In the genomic region with DNA sequence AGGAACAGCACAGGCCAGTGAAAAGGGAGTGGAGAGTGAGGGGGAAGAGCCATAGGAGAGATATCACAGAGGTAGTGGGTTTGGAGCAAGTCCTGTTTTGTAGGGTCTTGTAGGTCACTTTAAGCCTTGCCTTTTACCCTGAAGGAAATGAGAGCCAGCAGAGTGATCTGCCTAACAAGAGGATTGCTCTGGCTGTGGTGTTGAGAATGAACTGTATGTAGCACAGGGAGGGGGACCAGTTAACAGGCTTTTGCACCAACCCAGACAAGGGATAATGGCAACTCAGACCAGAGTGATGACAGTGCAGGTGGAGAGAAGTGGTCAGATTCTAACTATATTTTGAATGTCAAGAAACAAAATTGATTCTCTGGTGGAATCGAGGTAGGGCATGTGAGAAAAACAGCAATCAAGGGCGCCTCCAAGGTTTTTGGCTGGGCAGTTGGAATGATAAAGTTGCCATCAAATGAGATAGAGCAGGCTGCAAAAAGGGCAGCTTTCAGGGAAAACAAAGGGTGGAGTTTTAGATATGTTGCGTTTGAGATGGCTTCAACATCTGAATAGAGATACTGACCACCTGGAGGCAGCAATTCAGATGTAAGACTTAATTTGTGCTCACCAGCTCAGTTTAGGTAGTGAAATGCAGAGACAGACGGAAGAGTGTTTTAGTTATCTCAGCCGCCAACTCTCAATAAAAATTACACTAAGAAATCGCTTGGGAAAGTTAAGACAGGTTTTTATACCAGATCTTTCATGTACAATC, we compare ENCODE assay signal across 1 cellular context.
TF ChIP-seq lines count a peak whose summit lies in the region.

No MANE protein-coding gene starts in this region.

TF ChIP-seq in GM23338, 12 proteins besides CTCF, POLR2A, EP300 and RAD21 (continued from another document):
- TF ChIP-seq, protein P1, sequence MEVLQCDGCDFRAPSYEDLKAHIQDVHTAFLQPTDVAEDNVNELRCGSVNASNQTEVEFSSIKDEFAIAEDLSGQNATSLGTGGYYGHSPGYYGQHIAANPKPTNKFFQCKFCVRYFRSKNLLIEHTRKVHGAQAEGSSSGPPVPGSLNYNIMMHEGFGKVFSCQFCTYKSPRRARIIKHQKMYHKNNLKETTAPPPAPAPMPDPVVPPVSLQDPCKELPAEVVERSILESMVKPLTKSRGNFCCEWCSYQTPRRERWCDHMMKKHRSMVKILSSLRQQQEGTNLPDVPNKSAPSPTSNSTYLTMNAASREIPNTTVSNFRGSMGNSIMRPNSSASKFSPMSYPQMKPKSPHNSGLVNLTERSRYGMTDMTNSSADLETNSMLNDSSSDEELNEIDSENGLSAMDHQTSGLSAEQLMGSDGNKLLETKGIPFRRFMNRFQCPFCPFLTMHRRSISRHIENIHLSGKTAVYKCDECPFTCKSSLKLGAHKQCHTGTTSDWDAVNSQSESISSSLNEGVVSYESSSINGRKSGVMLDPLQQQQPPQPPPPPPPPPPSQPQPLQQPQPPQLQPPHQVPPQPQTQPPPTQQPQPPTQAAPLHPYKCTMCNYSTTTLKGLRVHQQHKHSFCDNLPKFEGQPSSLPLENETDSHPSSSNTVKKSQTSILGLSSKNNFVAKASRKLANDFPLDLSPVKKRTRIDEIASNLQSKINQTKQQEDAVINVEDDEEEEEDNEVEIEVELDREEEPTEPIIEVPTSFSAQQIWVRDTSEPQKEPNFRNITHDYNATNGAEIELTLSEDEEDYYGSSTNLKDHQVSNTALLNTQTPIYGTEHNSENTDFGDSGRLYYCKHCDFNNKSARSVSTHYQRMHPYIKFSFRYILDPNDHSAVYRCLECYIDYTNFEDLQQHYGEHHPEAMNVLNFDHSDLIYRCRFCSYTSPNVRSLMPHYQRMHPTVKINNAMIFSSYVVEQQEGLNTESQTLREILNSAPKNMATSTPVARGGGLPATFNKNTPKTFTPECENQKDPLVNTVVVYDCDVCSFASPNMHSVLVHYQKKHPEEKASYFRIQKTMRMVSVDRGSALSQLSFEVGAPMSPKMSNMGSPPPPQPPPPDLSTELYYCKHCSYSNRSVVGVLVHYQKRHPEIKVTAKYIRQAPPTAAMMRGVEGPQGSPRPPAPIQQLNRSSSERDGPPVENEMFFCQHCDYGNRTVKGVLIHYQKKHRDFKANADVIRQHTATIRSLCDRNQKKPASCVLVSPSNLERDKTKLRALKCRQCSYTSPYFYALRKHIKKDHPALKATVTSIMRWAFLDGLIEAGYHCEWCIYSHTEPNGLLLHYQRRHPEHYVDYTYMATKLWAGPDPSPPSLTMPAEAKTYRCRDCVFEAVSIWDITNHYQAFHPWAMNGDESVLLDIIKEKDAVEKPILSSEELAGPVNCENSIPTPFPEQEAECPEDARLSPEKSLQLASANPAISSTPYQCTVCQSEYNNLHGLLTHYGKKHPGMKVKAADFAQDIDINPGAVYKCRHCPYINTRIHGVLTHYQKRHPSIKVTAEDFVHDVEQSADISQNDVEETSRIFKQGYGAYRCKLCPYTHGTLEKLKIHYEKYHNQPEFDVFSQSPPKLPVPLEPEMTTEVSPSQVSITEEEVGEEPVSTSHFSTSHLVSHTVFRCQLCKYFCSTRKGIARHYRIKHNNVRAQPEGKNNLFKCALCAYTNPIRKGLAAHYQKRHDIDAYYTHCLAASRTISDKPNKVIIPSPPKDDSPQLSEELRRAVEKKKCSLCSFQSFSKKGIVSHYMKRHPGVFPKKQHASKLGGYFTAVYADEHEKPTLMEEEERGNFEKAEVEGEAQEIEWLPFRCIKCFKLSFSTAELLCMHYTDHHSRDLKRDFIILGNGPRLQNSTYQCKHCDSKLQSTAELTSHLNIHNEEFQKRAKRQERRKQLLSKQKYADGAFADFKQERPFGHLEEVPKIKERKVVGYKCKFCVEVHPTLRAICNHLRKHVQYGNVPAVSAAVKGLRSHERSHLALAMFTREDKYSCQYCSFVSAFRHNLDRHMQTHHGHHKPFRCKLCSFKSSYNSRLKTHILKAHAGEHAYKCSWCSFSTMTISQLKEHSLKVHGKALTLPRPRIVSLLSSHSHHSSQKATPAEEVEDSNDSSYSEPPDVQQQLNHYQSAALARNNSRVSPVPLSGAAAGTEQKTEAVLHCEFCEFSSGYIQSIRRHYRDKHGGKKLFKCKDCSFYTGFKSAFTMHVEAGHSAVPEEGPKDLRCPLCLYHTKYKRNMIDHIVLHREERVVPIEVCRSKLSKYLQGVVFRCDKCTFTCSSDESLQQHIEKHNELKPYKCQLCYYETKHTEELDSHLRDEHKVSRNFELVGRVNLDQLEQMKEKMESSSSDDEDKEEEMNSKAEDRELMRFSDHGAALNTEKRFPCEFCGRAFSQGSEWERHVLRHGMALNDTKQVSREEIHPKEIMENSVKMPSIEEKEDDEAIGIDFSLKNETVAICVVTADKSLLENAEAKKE (CRISPR knock-in tag; IDR thresholded peaks at IDR 0.05), result 0 out of 2 replicates have a peak, but pooled peaks have one; percentile 13
- TF ChIP-seq NANOG (IDR thresholded peaks at IDR 0.05; ENCODE audit: borderline replicate concordance) (0 out of 2 replicates have a peak, but pooled peaks have one; percentile 28), ZNF114 (CRISPR knock-in tag; IDR thresholded peaks at IDR 0.05) (no peak)
- TF ChIP-seq, protein P2, sequence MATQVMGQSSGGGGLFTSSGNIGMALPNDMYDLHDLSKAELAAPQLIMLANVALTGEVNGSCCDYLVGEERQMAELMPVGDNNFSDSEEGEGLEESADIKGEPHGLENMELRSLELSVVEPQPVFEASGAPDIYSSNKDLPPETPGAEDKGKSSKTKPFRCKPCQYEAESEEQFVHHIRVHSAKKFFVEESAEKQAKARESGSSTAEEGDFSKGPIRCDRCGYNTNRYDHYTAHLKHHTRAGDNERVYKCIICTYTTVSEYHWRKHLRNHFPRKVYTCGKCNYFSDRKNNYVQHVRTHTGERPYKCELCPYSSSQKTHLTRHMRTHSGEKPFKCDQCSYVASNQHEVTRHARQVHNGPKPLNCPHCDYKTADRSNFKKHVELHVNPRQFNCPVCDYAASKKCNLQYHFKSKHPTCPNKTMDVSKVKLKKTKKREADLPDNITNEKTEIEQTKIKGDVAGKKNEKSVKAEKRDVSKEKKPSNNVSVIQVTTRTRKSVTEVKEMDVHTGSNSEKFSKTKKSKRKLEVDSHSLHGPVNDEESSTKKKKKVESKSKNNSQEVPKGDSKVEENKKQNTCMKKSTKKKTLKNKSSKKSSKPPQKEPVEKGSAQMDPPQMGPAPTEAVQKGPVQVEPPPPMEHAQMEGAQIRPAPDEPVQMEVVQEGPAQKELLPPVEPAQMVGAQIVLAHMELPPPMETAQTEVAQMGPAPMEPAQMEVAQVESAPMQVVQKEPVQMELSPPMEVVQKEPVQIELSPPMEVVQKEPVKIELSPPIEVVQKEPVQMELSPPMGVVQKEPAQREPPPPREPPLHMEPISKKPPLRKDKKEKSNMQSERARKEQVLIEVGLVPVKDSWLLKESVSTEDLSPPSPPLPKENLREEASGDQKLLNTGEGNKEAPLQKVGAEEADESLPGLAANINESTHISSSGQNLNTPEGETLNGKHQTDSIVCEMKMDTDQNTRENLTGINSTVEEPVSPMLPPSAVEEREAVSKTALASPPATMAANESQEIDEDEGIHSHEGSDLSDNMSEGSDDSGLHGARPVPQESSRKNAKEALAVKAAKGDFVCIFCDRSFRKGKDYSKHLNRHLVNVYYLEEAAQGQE (IDR thresholded peaks at IDR 0.05; ENCODE audit: unreplicated experiment), result no peak
TF ChIP-seq in GM23338: peak in this region for 3.
